ENCODE assay signal across 28 cellular contexts in the genomic region with DNA sequence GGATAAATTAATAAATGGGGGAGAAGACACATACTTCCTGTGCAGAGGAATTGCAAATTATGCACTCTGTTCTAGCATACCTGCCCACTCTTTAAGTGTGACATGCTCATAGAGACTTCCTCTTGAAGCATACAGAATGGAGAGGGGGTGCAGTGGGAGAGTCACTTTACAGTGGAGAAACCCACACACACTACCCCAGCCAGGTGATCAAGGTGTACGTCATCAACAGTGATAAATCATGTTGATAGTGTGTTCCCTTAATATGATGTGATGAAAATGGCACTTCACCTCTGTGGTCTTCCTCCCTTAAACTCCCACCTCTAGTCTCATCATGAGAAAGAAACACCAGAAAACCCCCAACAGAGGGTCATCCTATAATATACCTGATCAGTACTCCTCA.
"Had no signal": no experiment of that assay in that cellular context is flagged by ENCODE, and none has a peak within 500 bp of the region (broad histone marks: within the 10 kb centered on the region; RNA-seq: fewer than 3 reads in every experiment).

No MANE protein-coding gene starts in this region.

- ATAC-seq: effector memory CD8-positive, alpha-beta T cell; esophagus mucosa; foreskin keratinocyte; gastrocnemius medialis; gastroesophageal sphincter; heart left ventricle; heart right ventricle had no signal

- H3K27me3 Mint-ChIP-seq: dendritic cell treated with granulocyte-macrophage colony-stimulating factor and Interleukin-4, amounts not matched to agents 40 ng/mL and 50 ng/mL, for 4 days; effector memory CD8-positive, alpha-beta T cell had no signal

- H3K4me1 Mint-ChIP-seq: endodermal cell had no signal

- H3K27ac Mint-ChIP-seq: dendritic cell treated with granulocyte-macrophage colony-stimulating factor and Interleukin-4, amounts not matched to agents 40 ng/mL and 50 ng/mL, for 4 days; effector memory CD8-positive, alpha-beta T cell; endodermal cell had no signal

- H3K27me3 ChIP-seq: colonic mucosa, dorsolateral prefrontal cortex, esophagus muscularis mucosa, esophagus squamous epithelium, foreskin keratinocyte, gastrocnemius medialis, gastroesophageal sphincter, heart left ventricle, heart right ventricle had no signal

- H3K4me1 ChIP-seq: colonic mucosa, esophagus muscularis mucosa, esophagus squamous epithelium, foreskin keratinocyte, gastrocnemius medialis, gastroesophageal sphincter, heart left ventricle, heart right ventricle had no signal

- H3K4me3 Mint-ChIP-seq: dendritic cell treated with granulocyte-macrophage colony-stimulating factor and Interleukin-4, amounts not matched to agents 40 ng/mL and 50 ng/mL, for 4 days; effector memory CD8-positive, alpha-beta T cell; endodermal cell had no signal

- H3K4me3 ChIP-seq: colonic mucosa, coronary artery, dorsolateral prefrontal cortex, esophagus muscularis mucosa, esophagus squamous epithelium, gastrocnemius medialis, gastroesophageal sphincter, heart left ventricle, heart right ventricle had no signal

- FAIRE-seq: colon, endometrium, endothelial cell of umbilical vein, frontal cortex had no signal

- DNase-seq: colonic mucosa; cortex of kidney; dermis blood vessel endothelial cell; dorsolateral prefrontal cortex; effector CD4-positive, alpha-beta T cell; effector CD8-positive, alpha-beta T cell; effector memory CD4-positive, alpha-beta T cell; effector memory CD8-positive, alpha-beta T cell; endodermal cell; erythroblast; esophagus squamous epithelium; foreskin fibroblast; foreskin keratinocyte; foreskin melanocyte; gastrocnemius medialis; glutamatergic neuron; heart left ventricle; heart right ventricle had no signal

- H3K9me3 ChIP-seq: colonic mucosa, esophagus muscularis mucosa, esophagus squamous epithelium, gastrocnemius medialis, gastroesophageal sphincter had no signal

- H3K36me3 ChIP-seq: colonic mucosa, esophagus muscularis mucosa, esophagus squamous epithelium, gastrocnemius medialis, gastroesophageal sphincter, heart left ventricle, heart right ventricle had no signal

- H3K27ac ChIP-seq: colonic mucosa, coronary artery, dorsolateral prefrontal cortex, epithelial cell of prostate, esophagus muscularis mucosa, esophagus squamous epithelium, foreskin keratinocyte, gastrocnemius medialis, gastroesophageal sphincter, heart left ventricle, heart right ventricle had no signal
